ENCODE assay signal across 23 cellular contexts in the genomic region with DNA sequence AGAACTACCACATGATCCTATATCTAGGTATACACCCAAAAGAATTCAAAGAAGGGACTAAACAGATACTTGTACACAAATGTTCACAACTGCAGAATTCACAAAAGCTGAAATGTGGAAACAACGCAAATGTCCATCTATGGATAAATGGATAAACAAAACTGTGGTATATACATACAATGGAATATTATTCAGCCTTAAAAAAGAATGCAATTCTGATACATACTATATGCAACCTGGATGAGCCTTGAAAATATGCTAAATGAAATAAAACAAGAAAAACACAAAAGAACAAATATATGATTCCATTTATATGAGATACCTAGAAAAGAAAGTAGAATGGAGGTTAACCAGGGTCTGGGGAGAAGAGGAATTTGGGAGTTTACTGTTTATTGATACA.
"Had no signal": no experiment of that assay in that cellular context is flagged by ENCODE, and none has a peak within 500 bp of the region (broad histone marks: within the 10 kb centered on the region; RNA-seq: fewer than 3 reads in every experiment).

No MANE protein-coding gene starts in this region.

- H3K9me3 ChIP-seq: heart left ventricle, ovary, right atrium auricular region, sigmoid colon, stomach, thoracic aorta, transverse colon had no signal

- H2AFZ ChIP-seq: neural progenitor cell had no signal

- DNase-seq: dorsolateral prefrontal cortex; effector CD8-positive, alpha-beta T cell; heart left ventricle; hippocampal formation; left colon; left ventricle myocardium superior; mesenchymal stem cell; midbrain; nucleus accumbens; ovary; sigmoid colon; stimulated activated CD4-positive, alpha-beta T cell treated with anti-CD3 and anti-CD28 coated beads, Interleukin-2, amount 100 ng/mL, for 24 hours; stimulated activated CD4-positive, alpha-beta T cell treated with anti-CD3 and anti-CD28 coated beads, Interleukin-4, amount 100 ng/mL, for 4 hours; stimulated activated naive CD4-positive, alpha-beta T cell; stomach; substantia nigra; transverse colon had no signal

- H3K9me3 Mint-ChIP-seq: natural killer cell treated with Interleukin-12 subunit alpha and Interleukin-12 subunit beta and Interleukin-15 and Interleukin-18, amount 100 ng/mL, for 72 hours had no signal

- H3K27me3 ChIP-seq: dorsolateral prefrontal cortex, heart left ventricle, neural progenitor cell, ovary, right atrium auricular region, sigmoid colon, stomach, transverse colon had no signal

- H3K9ac ChIP-seq: neural progenitor cell had no signal

- H3K4me2 ChIP-seq: neural progenitor cell had no signal

- H3K27ac Mint-ChIP-seq: natural killer cell treated with Interleukin-12 subunit alpha and Interleukin-12 subunit beta and Interleukin-15 and Interleukin-18, amount 100 ng/mL, for 72 hours; neural progenitor cell had no signal

- H3K36me3 ChIP-seq: ovary had no signal

- H3K4me3 ChIP-seq: dorsolateral prefrontal cortex, heart left ventricle, lung, neural progenitor cell, ovary, right atrium auricular region, sigmoid colon, skin epidermis, stomach, thoracic aorta, transverse colon had no signal

- H3K27ac ChIP-seq: dorsolateral prefrontal cortex, heart left ventricle, neural progenitor cell, ovary, right atrium auricular region, sigmoid colon, skin epidermis, stomach, thoracic aorta, transverse colon had no signal

- H3K4me3 Mint-ChIP-seq: natural killer cell treated with Interleukin-12 subunit alpha and Interleukin-12 subunit beta and Interleukin-15 and Interleukin-18, amount 100 ng/mL, for 72 hours; neural progenitor cell had no signal

- H3K4me1 ChIP-seq: neural progenitor cell had no signal

- H3K27me3 Mint-ChIP-seq: natural killer cell treated with Interleukin-12 subunit alpha and Interleukin-12 subunit beta and Interleukin-15 and Interleukin-18, amount 100 ng/mL, for 72 hours had no signal
